ENCODE assay signal across 1 cellular context in the genomic region with DNA sequence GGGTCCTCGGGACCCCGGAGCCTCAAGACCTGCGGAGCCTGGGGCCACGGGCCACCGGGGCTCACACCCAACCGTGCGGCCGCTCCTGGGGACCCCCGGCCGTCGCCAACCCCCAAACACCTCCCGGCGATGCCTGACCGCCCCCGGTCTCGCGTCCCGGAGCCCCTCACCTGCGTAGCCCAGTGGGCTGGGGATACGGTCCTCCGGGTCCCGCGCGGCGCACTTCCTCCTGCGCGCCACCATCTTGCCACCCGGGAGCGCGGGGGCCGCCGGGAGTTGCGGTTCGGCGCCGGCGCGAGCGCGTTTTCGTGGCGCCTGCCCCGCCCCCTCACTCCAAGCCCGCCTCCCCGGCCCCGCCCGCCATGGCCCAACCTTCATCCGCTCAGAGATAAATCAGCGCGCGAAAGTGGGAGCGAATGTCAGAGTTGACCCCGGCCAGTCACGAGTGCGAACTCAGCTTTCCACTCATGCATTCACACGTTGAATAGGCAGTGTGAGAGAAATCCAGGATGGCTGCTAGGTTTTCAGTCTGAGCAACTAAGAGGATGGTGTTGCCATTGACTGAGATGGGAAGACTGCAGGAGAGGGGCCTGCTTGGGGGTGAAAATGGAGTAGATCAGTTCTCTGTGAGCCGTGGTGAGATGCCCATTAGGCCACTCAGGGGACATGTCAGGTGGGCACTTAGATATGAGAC.
TF ChIP-seq lines count a peak whose summit lies in the region.

TSS of gene RRP7A (minus strand) at position 253 of the 694 bp plus-strand sequence. CDS start at position 243, 10 bp downstream.

TF ChIP-seq in GM12878, 131 proteins besides CTCF, POLR2A, EP300 and RAD21 (continued from another document and continues in another):
- TF ChIP-seq ZNF592 (IDR thresholded peaks at IDR 0.05) (no peak), BMI1 (IDR thresholded peaks at IDR 0.05; ENCODE audit: borderline replicate concordance) (no peak), ATF7 (IDR thresholded peaks at IDR 0.05; ENCODE audit: low read depth) (no peak), TCF7 (IDR thresholded peaks at IDR 0.05; ENCODE audit: borderline replicate concordance) (no peak), EED (IDR thresholded peaks at IDR 0.05; ENCODE audit: low read depth) (no peak), BCL3 (IDR thresholded peaks at IDR 0.05; ENCODE audit: borderline replicate concordance, insufficient read depth, low read depth, low read length, poor library complexity, severe bottlenecking) (no peak), SRF (IDR thresholded peaks at IDR 0.05; ENCODE audit: low read depth in 2 of 2, low read length in 2 of 2) (no peak; a peak in 1 of 4 replicates), HDAC2 (IDR thresholded peaks at IDR 0.05) (no peak), TCF3 (IDR thresholded peaks at IDR 0.05; ENCODE audit: borderline replicate concordance, insufficient read depth, low read depth, low read length) (0 out of 2 replicates have a peak, but pooled peaks have one; percentile 14), NFYA (IDR thresholded peaks at IDR 0.05; ENCODE audit: borderline replicate concordance, low read depth, low read length) (no peak), CBFB (IDR thresholded peaks at IDR 0.05; ENCODE audit: low read depth) (no peak), RBBP5 (conservative IDR thresholded peaks at IDR 0.05) (no peak), NRF1 (conservative IDR thresholded peaks at IDR 0.05; ENCODE audit: low read depth, low read length) (0 out of 2 replicates have a peak, but pooled peaks have one; percentile 20), SIX5 (IDR thresholded peaks at IDR 0.05; ENCODE audit: low read depth, low read length, severe bottlenecking) (peak; percentile 44), ZNF217 (IDR thresholded peaks at IDR 0.05) (no peak), ZNF207 (IDR thresholded peaks at IDR 0.05; ENCODE audit: borderline replicate concordance) (no peak), SPI1 (IDR thresholded peaks at IDR 0.05; ENCODE audit: borderline replicate concordance, insufficient read depth, low read depth, low read length) (peak; percentile 68), NR2F1 (conservative IDR thresholded peaks at IDR 0.05) (no peak), POLR2AphosphoS2 (IDR thresholded peaks at IDR 0.05; ENCODE audit: low read depth, low read length) (peak; percentile 66; the same call in 1 of the 2 replicates), HCFC1 (IDR thresholded peaks at IDR 0.05; ENCODE audit: low read length) (no peak), ATF3 (IDR thresholded peaks at IDR 0.05; ENCODE audit: borderline replicate concordance, extremely low read depth, low read depth, low read length) (no peak), IKZF1 (conservative IDR thresholded peaks at IDR 0.05) (peak; percentile 47; the same call in 1 of the 2 replicates), ZBTB4 (CRISPR knock-in tag; IDR thresholded peaks at IDR 0.05) (no peak), TCF12 (IDR thresholded peaks at IDR 0.05; ENCODE audit: low read depth, low read length) (no peak), ZNF24 (IDR thresholded peaks at IDR 0.05) (no peak), CBX5 (IDR thresholded peaks at IDR 0.05; ENCODE audit: low read depth) (no peak), ZZZ3 (IDR thresholded peaks at IDR 0.05; ENCODE audit: control insufficient read depth, insufficient read length, low read depth) (no peak), YY1 (IDR thresholded peaks at IDR 0.05; ENCODE audit: low read depth, low read length) (peak; percentile 97), USF1 (IDR thresholded peaks at IDR 0.05; ENCODE audit: borderline replicate concordance, extremely low read length, insufficient read depth, low read depth, low read length) (no peak), BRCA1 (IDR thresholded peaks at IDR 0.05; ENCODE audit: low read depth, low read length) (no peak), MTA2 (IDR thresholded peaks at IDR 0.05; ENCODE audit: low read depth) (no peak), KDM1A (IDR thresholded peaks at IDR 0.05; ENCODE audit: borderline replicate concordance) (no peak), CEBPB (IDR thresholded peaks at IDR 0.05; ENCODE audit: borderline replicate concordance in 1 of 2, low read depth in 2 of 2, low read length in 2 of 2) (no peak), MXI1 (IDR thresholded peaks at IDR 0.05; ENCODE audit: low read depth, low read length) (peak; percentile 41; the same call in 1 of the 2 replicates), KLF5 (IDR thresholded peaks at IDR 0.05; ENCODE audit: partially characterized antibody) (no peak), MEF2A (IDR thresholded peaks at IDR 0.05; ENCODE audit: insufficient read depth, low read depth, low read length) (no peak), PBX3 (IDR thresholded peaks at IDR 0.05; ENCODE audit: insufficient replicate concordance, low read depth, low read length) (no peak), NBN (IDR thresholded peaks at IDR 0.05) (no peak), POU2F2 (IDR thresholded peaks at IDR 0.05; ENCODE audit: borderline replicate concordance, low read depth, low read length) (no peak), GABPA (IDR thresholded peaks at IDR 0.05; ENCODE audit: low read depth) (no peak), CBX3 (IDR thresholded peaks at IDR 0.05; ENCODE audit: borderline replicate concordance, low read depth) (no peak), CREM (IDR thresholded peaks at IDR 0.05; ENCODE audit: low read depth) (no peak), RCOR1 (conservative IDR thresholded peaks at IDR 0.05; ENCODE audit: low read depth, low read length) (no peak), NR2C1 (IDR thresholded peaks at IDR 0.05) (no peak), ZSCAN29 (IDR thresholded peaks at IDR 0.05) (no peak), ASH2L (IDR thresholded peaks at IDR 0.05; ENCODE audit: borderline replicate concordance, low read depth) (no peak), IRF4 (IDR thresholded peaks at IDR 0.05; ENCODE audit: low read depth, low read length) (no peak), ZNF274 (IDR thresholded peaks at IDR 0.05; ENCODE audit: insufficient read depth, insufficient read length) (no peak), DPF2 (IDR thresholded peaks at IDR 0.05) (peak; percentile 52; the same call in 1 of the 2 replicates), TARDBP (IDR thresholded peaks at IDR 0.05; ENCODE audit: borderline replicate concordance) (no peak), SMARCA5 (IDR thresholded peaks at IDR 0.05) (no peak), BCL11A (IDR thresholded peaks at IDR 0.05; ENCODE audit: low read depth, low read length) (no peak)
- TF ChIP-seq, protein P1, sequence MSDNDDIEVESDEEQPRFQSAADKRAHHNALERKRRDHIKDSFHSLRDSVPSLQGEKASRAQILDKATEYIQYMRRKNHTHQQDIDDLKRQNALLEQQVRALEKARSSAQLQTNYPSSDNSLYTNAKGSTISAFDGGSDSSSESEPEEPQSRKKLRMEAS (IDR thresholded peaks at IDR 0.05; ENCODE audit: low read depth, low read length): peak; percentile 28; the same call in 1 of the 2 replicates
- TF ChIP-seq, protein P2, sequence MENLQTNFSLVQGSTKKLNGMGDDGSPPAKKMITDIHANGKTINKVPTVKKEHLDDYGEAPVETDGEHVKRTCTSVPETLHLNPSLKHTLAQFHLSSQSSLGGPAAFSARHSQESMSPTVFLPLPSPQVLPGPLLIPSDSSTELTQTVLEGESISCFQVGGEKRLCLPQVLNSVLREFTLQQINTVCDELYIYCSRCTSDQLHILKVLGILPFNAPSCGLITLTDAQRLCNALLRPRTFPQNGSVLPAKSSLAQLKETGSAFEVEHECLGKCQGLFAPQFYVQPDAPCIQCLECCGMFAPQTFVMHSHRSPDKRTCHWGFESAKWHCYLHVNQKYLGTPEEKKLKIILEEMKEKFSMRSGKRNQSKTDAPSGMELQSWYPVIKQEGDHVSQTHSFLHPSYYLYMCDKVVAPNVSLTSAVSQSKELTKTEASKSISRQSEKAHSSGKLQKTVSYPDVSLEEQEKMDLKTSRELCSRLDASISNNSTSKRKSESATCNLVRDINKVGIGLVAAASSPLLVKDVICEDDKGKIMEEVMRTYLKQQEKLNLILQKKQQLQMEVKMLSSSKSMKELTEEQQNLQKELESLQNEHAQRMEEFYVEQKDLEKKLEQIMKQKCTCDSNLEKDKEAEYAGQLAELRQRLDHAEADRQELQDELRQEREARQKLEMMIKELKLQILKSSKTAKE (IDR thresholded peaks at IDR 0.05; ENCODE audit: low read depth, poor library complexity, severe bottlenecking): no peak
- TF ChIP-seq, protein P3, sequence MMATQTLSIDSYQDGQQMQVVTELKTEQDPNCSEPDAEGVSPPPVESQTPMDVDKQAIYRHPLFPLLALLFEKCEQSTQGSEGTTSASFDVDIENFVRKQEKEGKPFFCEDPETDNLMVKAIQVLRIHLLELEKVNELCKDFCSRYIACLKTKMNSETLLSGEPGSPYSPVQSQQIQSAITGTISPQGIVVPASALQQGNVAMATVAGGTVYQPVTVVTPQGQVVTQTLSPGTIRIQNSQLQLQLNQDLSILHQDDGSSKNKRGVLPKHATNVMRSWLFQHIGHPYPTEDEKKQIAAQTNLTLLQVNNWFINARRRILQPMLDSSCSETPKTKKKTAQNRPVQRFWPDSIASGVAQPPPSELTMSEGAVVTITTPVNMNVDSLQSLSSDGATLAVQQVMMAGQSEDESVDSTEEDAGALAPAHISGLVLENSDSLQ (IDR thresholded peaks at IDR 0.05): no peak
